10 cellular contexts compared by ENCODE assay signal in the genomic region with DNA sequence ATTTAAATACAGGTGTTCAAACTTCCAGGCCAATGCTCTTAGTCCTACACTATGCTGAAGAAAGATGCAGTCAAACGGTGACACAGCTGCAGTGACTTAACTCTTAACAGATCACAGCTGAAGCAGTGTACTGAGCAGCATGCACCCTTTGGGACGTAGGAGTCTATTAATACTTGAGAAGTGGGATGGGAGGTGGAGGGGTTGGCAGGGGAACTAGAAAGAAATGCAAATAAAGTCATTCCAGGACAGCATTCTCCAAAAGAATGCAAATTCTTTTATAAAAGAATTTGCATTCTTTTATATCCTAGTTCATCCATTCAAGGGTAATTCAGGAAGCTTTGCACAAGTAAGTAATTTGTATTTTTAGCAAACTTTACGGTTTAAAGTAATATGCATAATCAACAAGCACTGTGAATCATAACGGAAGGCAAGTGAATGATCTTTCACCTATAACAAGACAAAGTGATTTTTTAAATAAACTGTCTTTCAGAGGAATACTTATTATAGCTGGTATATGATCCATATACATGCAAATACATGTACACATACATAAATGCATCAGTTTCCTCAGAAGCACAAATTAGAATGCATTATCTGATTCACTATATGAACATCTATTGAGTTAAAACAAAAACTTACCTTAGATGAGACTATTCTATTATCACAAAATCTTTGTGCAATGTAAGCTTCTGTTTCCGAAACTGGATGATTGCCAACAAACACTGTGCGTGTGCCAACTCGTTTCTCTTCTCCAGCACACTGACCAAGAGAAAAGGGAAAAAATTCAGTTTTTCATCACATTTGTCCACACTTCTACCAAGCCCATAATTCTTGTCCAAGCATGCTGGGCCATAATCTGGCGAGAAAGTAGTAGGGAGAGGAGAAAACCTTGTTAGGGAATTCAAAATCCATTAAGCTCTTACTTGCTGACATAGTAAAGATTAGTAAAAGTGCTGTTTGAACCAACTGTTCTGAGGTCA.
A peak's percentile ranks its signal among the peaks of the same experiment; 100 is the strongest.
DNase-seq lines count a peak whose midpoint lies in the region; ATAC-seq, FAIRE-seq and TF ChIP-seq lines count a peak whose summit lies in the region.
"Had no signal": no experiment of that assay in that cellular context is flagged by ENCODE, and none has a peak within 500 bp of the region (broad histone marks: within the 10 kb centered on the region; RNA-seq: fewer than 3 reads in every experiment).

No MANE protein-coding gene starts in this region.

- peak; percentile 68 for ATAC-seq in GM21360 (IDR thresholded peaks at IDR 0.05; ENCODE audit: unreplicated experiment)
- ATAC-seq in SK-N-SH treated with all-trans-retinoic acid at 6 μM for 48 hours: peak; percentile 87
- ATAC-seq in GM21619 (IDR thresholded peaks at IDR 0.05; ENCODE audit: unreplicated experiment): no peak
- ATAC-seq in GM21390 (IDR thresholded peaks at IDR 0.05; ENCODE audit: unreplicated experiment): no peak

- H3K56ac ChIP-seq in mesendoderm (ENCODE audit: low read length): no peak overlapping the region

- no peak overlapping the region for H4K5ac ChIP-seq in mesendoderm (ENCODE audit: low read length)

- H2BK5ac ChIP-seq in mesendoderm (ENCODE audit: low read length): no peak overlapping the region

- no peaks in the 10 kb centered on the region for H3K27me3 ChIP-seq in mesendoderm (ENCODE audit: insufficient read depth, low read length, poor library complexity)

- no peak overlapping the region for H4K8ac ChIP-seq in mesendoderm (ENCODE audit: low read depth, low read length)

- no peak overlapping the region for H3K4me3 ChIP-seq in AG04449 (ENCODE audit: low read depth, low read length)
- H3K4me3 ChIP-seq in mesendoderm (ENCODE audit: low read length): no peak overlapping the region

- H3K4ac ChIP-seq in mesendoderm (ENCODE audit: low read depth, low read length): no peak overlapping the region

- no peak overlapping the region for H3K18ac ChIP-seq in mesendoderm (ENCODE audit: low read length)

- H2BK15ac ChIP-seq in mesendoderm (replicated peaks; ENCODE audit: low read depth): no peak overlapping the region

- TF ChIP-seq CTCF in AG04449 (IDR thresholded peaks at IDR 0.05; ENCODE audit: insufficient read depth, low read length, missing control alignments): no peak

- no peak overlapping the region for H3K9ac ChIP-seq in mesendoderm (ENCODE audit: low read length)

- no peak overlapping the region for H2AK5ac ChIP-seq in mesendoderm (ENCODE audit: low read length)

- no peaks in the 10 kb centered on the region for H3K4me1 ChIP-seq in mesendoderm (ENCODE audit: control insufficient read depth, low read depth, low read length)

- POLR2A ChIA-PET in AG04449 (lab: Yijun Ruan, JAX): no interaction called here

- H3K79me1 ChIP-seq in mesendoderm (ENCODE audit: low read length): no peaks in the 10 kb centered on the region

- no peak overlapping the region for H3K4me2 ChIP-seq in mesendoderm (ENCODE audit: low read length)

- H3K79me2 ChIP-seq in mesendoderm (ENCODE audit: control insufficient read depth, insufficient read depth, low read length): no peaks in the 10 kb centered on the region

- WGBS in mesendoderm (ENCODE audit: extremely low coverage, insufficient coverage, low lambda C conversion rate): no CpG with 5 or more reads among the region's 8 CpGs

- H3K27ac ChIP-seq in mesendoderm (ENCODE audit: low read depth, low read length): no peak overlapping the region

- no peaks in the 10 kb centered on the region for H3K36me3 ChIP-seq in mesendoderm (ENCODE audit: control insufficient read depth, insufficient read depth, low read length)

- H3K23ac ChIP-seq in mesendoderm (ENCODE audit: low read length): no peak overlapping the region

- FAIRE-seq in frontal cortex (lab: Jason Lieb, UNC): no peak
- FAIRE-seq: D721Med had no signal

- no peak overlapping the region for H2BK120ac ChIP-seq in mesendoderm (ENCODE audit: low read depth, low read length)

- DNase-seq in AG04449 (ENCODE audit: low read depth, low spot score) (peak; percentile 60), globus pallidus (ENCODE audit: low spot score) (peak; percentile 10), frontal cortex (ENCODE audit: low spot score in 2 of 2) (no peak), mesendoderm (no peak)
- DNase-seq: NCI-H2171 had no signal

- CTCF ChIA-PET in AG04449 (lab: Yijun Ruan, JAX): interaction anchor here (0.9 kb wide), 1 partner anchor 140 kb away, joined by 3 read pairs; no protein-coding TSS in a partner anchor

TF ChIP-seq in SK-N-SH treated with all-trans-retinoic acid at 6 μM for 48 hours, 23 proteins besides CTCF, POLR2A, EP300 and RAD21:
- 0 out of 2 replicates have a peak, but pooled peaks have one; percentile 12 for TF ChIP-seq TOX (CRISPR knock-in tag; IDR thresholded peaks at IDR 0.05; ENCODE audit: borderline replicate concordance)
- TF ChIP-seq ISL1 (CRISPR knock-in tag; IDR thresholded peaks at IDR 0.05): peak; percentile 90
- TF ChIP-seq RARB (CRISPR knock-in tag; IDR thresholded peaks at IDR 0.05): no peak

Comparison
In these comparisons a context has a peak if more than half of its experiments do, and no peak if none do; other contexts are left out.
1. DNase-seq: peak in AG04449 (single experiment) and globus pallidus (single experiment); none in frontal cortex (0 of 2) and mesendoderm (single experiment).
2. ATAC-seq: peak in GM21360 (single experiment) and SK-N-SH treated with all-trans-retinoic acid at 6 μM for 48 hours (single experiment); none in GM21619 (single experiment) and GM21390 (single experiment).